9 cellular contexts compared by ENCODE assay signal in the genomic region with DNA sequence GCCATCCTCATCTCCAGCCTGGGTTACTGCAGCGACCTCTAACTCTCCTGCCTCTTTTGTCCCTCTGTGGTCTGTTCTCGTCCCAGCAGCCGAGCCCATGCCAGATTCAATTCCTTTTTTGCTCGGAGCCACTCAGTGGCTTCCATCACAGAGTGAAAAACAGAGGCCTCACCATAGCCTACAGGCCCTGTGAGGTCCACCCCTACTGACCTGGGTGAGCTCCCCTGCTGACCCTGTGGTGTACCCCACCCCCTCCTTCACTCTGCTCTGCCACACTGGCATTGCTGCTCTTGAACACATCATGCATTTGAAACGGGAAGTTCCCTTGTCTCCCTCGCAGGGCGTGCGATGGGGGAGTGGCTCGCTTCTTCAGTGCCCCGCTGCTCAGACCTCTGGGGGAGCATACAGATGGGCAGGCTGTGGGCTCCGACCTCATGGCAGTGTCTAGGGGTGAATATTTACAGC. TPM values are rescaled to one million over a fixed set of nuclear protein-coding genes. Genes with fewer than 3 reads are reported as not detected.
A peak's percentile ranks its signal among the peaks of the same experiment; 100 is the strongest.
DNase-seq lines count a peak whose midpoint lies in the region; ATAC-seq and TF ChIP-seq lines count a peak whose summit lies in the region.
"Had no signal": no experiment of that assay in that cellular context is flagged by ENCODE, and none has a peak within 500 bp of the region (broad histone marks: within the 10 kb centered on the region; RNA-seq: fewer than 3 reads in every experiment).

No MANE protein-coding gene starts in this region.

- H3K36me3 Mint-ChIP-seq in CD14-positive monocyte (peaks cover 37% of the 10 kb centered on the region in 2 donors), naive B cell (peaks cover 8 to 14% of the 10 kb centered on the region in 2 donors)
- peaks cover 8 to 18% of the 10 kb centered on the region in 2 donors for H3K36me3 Mint-ChIP-seq in activated T-cell treated with anti-CD3 and anti-CD28 coated beads, Interleukin-2, amount 50 U/mL, for 72 hours (ENCODE audit: insufficient read depth in 2 of 2)

- peak overlapping the region; percentile 73 to 88 for H3K4me3 Mint-ChIP-seq in CD14-positive monocyte
- H3K4me3 Mint-ChIP-seq in activated T-cell treated with anti-CD3 and anti-CD28 coated beads, Interleukin-2, amount 50 U/mL, for 72 hours: peak overlapping the region; percentile 87 to 96
- peak overlapping the region; percentile 86 to 99 (median 98) for H3K4me3 Mint-ChIP-seq in naive B cell

- H3K4me1 Mint-ChIP-seq in CD14-positive monocyte (peaks cover 40% of the 10 kb centered on the region), naive B cell (peaks cover 42 to 67% (median 66%) of the 10 kb centered on the region in 3 donors)
- peaks cover 73% of the 10 kb centered on the region for H3K4me1 Mint-ChIP-seq in activated T-cell treated with anti-CD3 and anti-CD28 coated beads, Interleukin-2, amount 50 U/mL, for 72 hours (ENCODE audit: low read depth)

- H3K9me3 Mint-ChIP-seq in CD14-positive monocyte: peaks cover 0 to 7% (median 2%) of the 10 kb centered on the region in 7 donors
- peaks cover 1 to 2% of the 10 kb centered on the region in 2 donors for H3K9me3 Mint-ChIP-seq in activated T-cell treated with anti-CD3 and anti-CD28 coated beads, Interleukin-2, amount 50 U/mL, for 72 hours
- no peaks in the 10 kb centered on the region for H3K9me3 Mint-ChIP-seq in naive B cell

- H3K27ac Mint-ChIP-seq in CD14-positive monocyte: peak overlapping the region; percentile 59 to 91 (median 88)
- peak overlapping the region; percentile 98 for H3K27ac Mint-ChIP-seq in activated T-cell treated with anti-CD3 and anti-CD28 coated beads, Interleukin-2, amount 50 U/mL, for 72 hours
- H3K27ac Mint-ChIP-seq in naive B cell: peak overlapping the region; percentile 61 to 97 (median 96)

- peak; percentile 5 to 12 for ATAC-seq in activated T-cell treated with anti-CD3 and anti-CD28 coated beads, Interleukin-2, amount 50 U/mL, for 72 hours (replicated peaks in 1 of 2)
- ATAC-seq in naive B cell (ENCODE audit: low read depth in 2 of 2): peak; percentile 40 to 45
- ATAC-seq in GM18502 (IDR thresholded peaks at IDR 0.05; ENCODE audit: poor library complexity, unreplicated experiment): no peak

- intact Hi-C loops in CD14-positive monocyte (cut with micrococcal nuclease): no loop called here

- peaks cover 0 to 2% (median 0%) of the 10 kb centered on the region in 3 donors for H3K27me3 Mint-ChIP-seq in CD14-positive monocyte (ENCODE audit: low read depth in 3 of 3)
- no peaks in the 10 kb centered on the region for H3K27me3 Mint-ChIP-seq in activated T-cell treated with anti-CD3 and anti-CD28 coated beads, Interleukin-2, amount 50 U/mL, for 72 hours (ENCODE audit: low read depth)
- H3K27me3 Mint-ChIP-seq in naive B cell: no peaks in the 10 kb centered on the region

- no peak for TF ChIP-seq CTCF in CD14-positive monocyte (IDR thresholded peaks at IDR 0.05)

- DNase-seq in CD14-positive monocyte (ENCODE audit: low spot score) (peak; percentile 75), NOMO-1 treated with DMSO at 0.1 percent for 48 hours (lab: John Stamatoyannopoulos, UW; ENCODE audit: unreplicated experiment) (peak; percentile 64), naive B cell (peak; percentile 70), cortex of kidney (lab: John Stamatoyannopoulos, UW) (no peak), NCI-H345 (lab: John Stamatoyannopoulos, UW) (no peak), GM03348 (ENCODE audit: low spot score) (no peak)
- peak; percentile 80 to 81 for DNase-seq in activated T-cell treated with anti-CD3 and anti-CD28 coated beads, Interleukin-2, amount 50 U/mL, for 72 hours

RNA-seq across cellular contexts. Expression of a gene that starts 2.1 kb away (rescaled TPM):
- 10 to 100 TPM; 76.7 to 99.3 TPM for polyA plus RNA-seq in CD14-positive monocyte
- 100 to 1,000 TPM; 172 to 184 TPM for total RNA-seq in activated T-cell treated with anti-CD3 and anti-CD28 coated beads, Interleukin-2, amount 50 U/mL, for 72 hours
- 100 to 1,000 TPM in 4 of 6 donors, 10 to 100 TPM in 2; 86.8 to 149 (median 120) TPM for polyA plus RNA-seq in naive B cell (ENCODE audit: low read depth in 6 of 6)

RNA-seq across cellular contexts. Expression of a gene that starts 15.8 kb away (rescaled TPM):
- 100 to 1,000 TPM in 1 of 2 donors, 10 to 100 TPM in 1; 76.8 to 104 TPM for polyA plus RNA-seq in CD14-positive monocyte
- total RNA-seq in activated T-cell treated with anti-CD3 and anti-CD28 coated beads, Interleukin-2, amount 50 U/mL, for 72 hours: 10 to 100 TPM; 53.2 to 59.7 TPM
- polyA plus RNA-seq in naive B cell (ENCODE audit: low read depth in 6 of 6): 100 to 1,000 TPM; 183 to 250 (median 221) TPM

RNA-seq across cellular contexts. Expression of a gene that starts 20.3 kb away (rescaled TPM):
- polyA plus RNA-seq in CD14-positive monocyte (10 to 100 TPM; 11.7 to 22.2 TPM), naive B cell (ENCODE audit: low read depth in 6 of 6) (10 to 100 TPM; 10.9 to 34.9 (median 14.5) TPM)
- total RNA-seq in activated T-cell treated with anti-CD3 and anti-CD28 coated beads, Interleukin-2, amount 50 U/mL, for 72 hours: 100 to 1,000 TPM in 1 of 2 donors, 10 to 100 TPM in 1; 94.3 to 118 TPM

RNA-seq across cellular contexts. Expression of a gene that starts 23.1 kb away (rescaled TPM):
- polyA plus RNA-seq in CD14-positive monocyte (10 to 100 TPM; 78.5 to 80.2 TPM), naive B cell (ENCODE audit: low read depth in 6 of 6) (100 to 1,000 TPM in 5 of 6 donors, 10 to 100 TPM in 1; 87.4 to 161 (median 111) TPM)
- total RNA-seq in activated T-cell treated with anti-CD3 and anti-CD28 coated beads, Interleukin-2, amount 50 U/mL, for 72 hours: 100 to 1,000 TPM; 103 to 137 TPM

RNA-seq across cellular contexts. Expression of a gene that starts 29.7 kb away (rescaled TPM):
- under 1 TPM in 1 of 2 donors, not detected in 1; 0.28 TPM for polyA plus RNA-seq in CD14-positive monocyte
- total RNA-seq in activated T-cell treated with anti-CD3 and anti-CD28 coated beads, Interleukin-2, amount 50 U/mL, for 72 hours: 10 to 100 TPM in 1 of 2 donors, 1 to 10 TPM in 1; 8.9 to 10.4 TPM
- 1 to 10 TPM in 5 of 6 donors, not detected in 1; 1.5 to 6.8 (median 2.1) TPM for polyA plus RNA-seq in naive B cell (ENCODE audit: low read depth in 6 of 6)
- polyA plus RNA-seq: neural cell had no signal

Comparison
In these comparisons a context has a peak if more than half of its experiments do, and no peak if none do; other contexts are left out.
1. DNase-seq: peak in CD14-positive monocyte (single experiment), NOMO-1 treated with DMSO at 0.1 percent for 48 hours (single experiment), activated T-cell treated with anti-CD3 and anti-CD28 coated beads, Interleukin-2, amount 50 U/mL, for 72 hours (2 of 2) and naive B cell (single experiment); none in cortex of kidney (single experiment), NCI-H345 (single experiment) and GM03348 (single experiment).
2. Peak in every context shown above with its lines, with median percentiles within 50 percentile points of each other: H3K27ac Mint-ChIP-seq and H3K4me3 Mint-ChIP-seq.